8 cellular contexts compared by ENCODE assay signal in the genomic region with DNA sequence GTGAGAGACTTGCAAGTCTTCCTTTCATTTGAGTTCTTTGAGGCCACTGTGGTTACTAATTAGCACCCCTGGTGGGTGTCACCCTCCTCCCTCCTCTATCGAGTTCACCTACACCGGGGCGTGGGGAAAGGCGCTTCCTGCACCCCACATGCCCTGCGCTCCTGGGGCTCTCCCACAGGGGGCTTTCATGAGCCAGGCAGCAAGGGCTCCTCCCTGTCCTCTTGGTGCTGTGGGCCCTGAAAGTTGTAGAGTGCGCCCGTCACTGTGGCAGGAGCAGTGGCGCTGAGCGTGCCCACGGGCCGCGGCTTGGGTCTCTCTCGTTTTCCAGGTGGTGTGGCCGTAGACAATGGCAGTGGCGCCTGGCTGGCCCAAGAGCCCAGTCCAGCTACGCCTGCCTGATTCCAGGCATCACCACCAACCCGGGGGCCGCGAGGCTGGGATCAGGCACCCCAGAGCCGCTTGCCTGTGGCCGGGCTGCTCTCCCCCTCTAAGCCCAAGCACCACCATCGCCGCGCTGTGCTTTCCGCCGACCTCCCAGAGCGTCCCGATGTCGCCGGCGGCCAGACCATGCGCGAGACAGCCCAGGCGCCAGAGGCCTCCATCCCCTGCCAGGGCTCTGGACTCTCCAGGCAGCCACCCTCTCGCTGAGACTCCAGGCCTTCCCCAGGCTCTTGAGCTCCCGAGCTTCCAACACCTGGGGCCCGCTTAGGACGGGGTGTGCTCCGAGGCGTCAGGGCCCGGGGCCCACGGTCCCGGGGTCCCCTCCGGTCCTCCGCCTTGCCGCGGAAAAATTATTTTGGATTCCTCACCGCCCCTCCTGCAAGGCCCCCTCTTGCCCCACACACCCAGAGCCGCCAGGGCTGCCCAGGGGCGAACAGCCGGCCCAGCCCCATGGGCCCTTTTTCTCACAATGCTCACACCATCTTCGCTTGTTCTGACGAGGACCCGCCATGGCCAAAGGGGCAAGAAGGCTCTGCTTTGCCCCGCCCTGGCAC. TPM values are rescaled to one million over a fixed set of nuclear protein-coding genes. Genes with fewer than 3 reads are reported as not detected.
DNase-seq lines count a peak whose midpoint lies in the region; ATAC-seq and TF ChIP-seq lines count a peak whose summit lies in the region.
"Not testable (repeated sequence)": the region's sequence is repeated elsewhere in the genome, so short reads cannot be mapped to it uniquely, and the experiment has no call there.

No MANE protein-coding gene starts in this region.

- not testable (repeated sequence) for H3K36me3 ChIP-seq in SU-DHL-6 (ENCODE audit: low read length); neuron (ENCODE audit: insufficient read depth, low read length); upper lobe of right lung

- not testable (repeated sequence) for TF ChIP-seq CTCF in SU-DHL-6 (IDR thresholded peaks at IDR 0.05; ENCODE audit: insufficient read depth, low read length, poor library complexity, severe bottlenecking); foreskin keratinocyte (conservative IDR thresholded peaks at IDR 0.05); upper lobe of right lung (IDR thresholded peaks at IDR 0.05)

- not testable (repeated sequence) for H3K4me1 ChIP-seq in foreskin keratinocyte; neuron (ENCODE audit: insufficient read depth, low read length); upper lobe of right lung

- peak; percentile 39 for DNase-seq in activated effector memory CD4-positive, alpha-beta T cell treated with Interleukin-2 at 50 U/mL for 16 hours
- DNase-seq in foreskin keratinocyte, result peak in 1 of 2 donors; percentile 11
- DNase-seq in upper lobe of right lung, result peak; percentile 70

- H2AFZ ChIP-seq in SU-DHL-6 (ENCODE audit: low read depth, low read length, severe bottlenecking); neuron (ENCODE audit: low read depth, low read length): not testable (repeated sequence)

- peak overlapping the region; percentile 43 for H3K4me2 ChIP-seq in SU-DHL-6 (ENCODE audit: low read depth, low read length, poor library complexity, severe bottlenecking)

- H3K9me2 ChIP-seq in SU-DHL-6 (replicated peaks; ENCODE audit: insufficient read depth, low read length), result not testable (repeated sequence)

- peak overlapping the region; percentile 38; the same call in 1 of the 2 replicates for H3K9ac ChIP-seq in SU-DHL-6 (ENCODE audit: low read length)

- ATAC-seq in GM18498 (IDR thresholded peaks at IDR 0.05; ENCODE audit: unreplicated experiment), result peak; percentile 100
- peak; percentile 100 for ATAC-seq in GM21515 (IDR thresholded peaks at IDR 0.05; ENCODE audit: unreplicated experiment)
- peak; percentile 100 for ATAC-seq in HG03108 (IDR thresholded peaks at IDR 0.05; ENCODE audit: unreplicated experiment)
- peak; percentile 85 for ATAC-seq in foreskin keratinocyte
- ATAC-seq in upper lobe of right lung, result peak; percentile 58

- not testable (repeated sequence) for H3K79me2 ChIP-seq in SU-DHL-6 (ENCODE audit: insufficient read depth, low read length)

- peak overlapping the region; percentile 67; the same call in 1 of the 2 replicates for H3K27ac ChIP-seq in SU-DHL-6 (ENCODE audit: low read depth, low read length)
- not testable (repeated sequence) for H3K27ac ChIP-seq in foreskin keratinocyte, upper lobe of right lung

- H3K27me3 ChIP-seq in SU-DHL-6 (ENCODE audit: low read length); foreskin keratinocyte; neuron (ENCODE audit: insufficient read depth, low read length); upper lobe of right lung: not testable (repeated sequence)

- H3K9me3 ChIP-seq in SU-DHL-6 (ENCODE audit: insufficient read depth, low read length); neuron (ENCODE audit: low read length); upper lobe of right lung: not testable (repeated sequence)

- not testable (repeated sequence) for H3F3A ChIP-seq in SU-DHL-6 (ENCODE audit: insufficient read depth)

- H4K20me1 ChIP-seq in SU-DHL-6 (ENCODE audit: low read depth, low read length), result not testable (repeated sequence)

- H3K4me3 ChIP-seq in SU-DHL-6 (ENCODE audit: insufficient read depth, low read length, poor library complexity, severe bottlenecking); upper lobe of right lung: not testable (repeated sequence)
- peak overlapping the region; percentile 27 for H3K4me3 ChIP-seq in neuron (ENCODE audit: low read length)

- intact Hi-C loops in upper lobe of right lung (cut with DNase I), result not testable (repeated sequence)

RNA-seq across cellular contexts. Expression of a gene that starts 46.0 kb away (rescaled TPM):
- total RNA-seq in foreskin keratinocyte (5.2 and 10.1 TPM in 2 replicates), upper lobe of right lung (9.3 TPM)
- 9.4 and 15.9 TPM in 2 replicates for polyA plus RNA-seq in foreskin keratinocyte
